Comparison of ENCODE assay signal across 8 cellular contexts in the genomic region with DNA sequence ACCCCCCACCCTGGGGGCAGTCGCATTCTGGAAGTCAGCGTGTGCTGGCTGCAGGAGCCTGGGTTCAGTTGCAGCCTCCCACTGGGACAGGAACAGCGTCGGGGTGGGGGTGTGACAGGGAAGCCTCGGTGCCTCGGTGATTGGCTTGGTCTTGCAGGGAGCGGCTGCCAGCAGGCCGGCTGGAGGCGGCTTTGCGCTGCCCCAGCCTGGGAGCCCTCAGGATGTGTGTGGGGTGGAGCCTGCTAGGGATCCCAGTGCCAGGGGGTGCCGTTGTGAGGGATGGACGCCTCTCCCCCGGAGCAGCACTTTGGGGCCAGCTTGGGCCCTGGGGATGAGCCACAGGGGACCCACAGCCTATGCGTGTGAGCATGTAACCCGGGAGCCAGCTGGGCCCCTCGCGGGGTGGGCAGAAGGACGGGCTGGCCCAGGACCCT.
A peak's percentile ranks its signal among the peaks of the same experiment; 100 is the strongest.
DNase-seq lines count a peak whose midpoint lies in the region; ATAC-seq and TF ChIP-seq lines count a peak whose summit lies in the region.

No MANE protein-coding gene starts in this region.

- CTCF ChIA-PET in MCF 10A (lab: Yijun Ruan, JAX): interaction anchor here (0.7 to 2.4 kb wide), 13 partner anchors 10 to 156 kb away, joined by 3 to 20 read pairs (median 6); no protein-coding TSS in a partner anchor
- CTCF ChIA-PET in activated CD4-positive, alpha-beta T cell treated with anti-CD3 and anti-CD28 coated beads, Interleukin-2, amount 10 ng/mL, durations not matched to agents 7 days and 5 days (lab: Charles Lee): interaction anchor here (1.0 to 1.4 kb wide), 3 partner anchors 9 to 12 kb away, joined by 3 to 4 read pairs (median 4); no protein-coding TSS in a partner anchor

- H4K20me1 ChIP-seq in Karpas-422 (ENCODE audit: insufficient read depth, low read depth, low read length): no peaks in the 10 kb centered on the region

- no peaks in the 10 kb centered on the region for H3K79me2 ChIP-seq in Karpas-422 (ENCODE audit: low read length)

- peak overlapping the region; percentile 43 for H3K4me2 ChIP-seq in Karpas-422 (ENCODE audit: low read depth, low read length, poor library complexity, severe bottlenecking)

- H3K4me1 Mint-ChIP-seq in MCF 10A (ENCODE audit: insufficient read depth, unreplicated experiment): peaks cover 25% of the 10 kb centered on the region
- H3K4me1 Mint-ChIP-seq in activated CD4-positive, alpha-beta T cell treated with anti-CD3 and anti-CD28 coated beads, Interleukin-2, amount 10 ng/mL, durations not matched to agents 7 days and 5 days: peaks cover 14% of the 10 kb centered on the region

- ATAC-seq in GM18511 (IDR thresholded peaks at IDR 0.05; ENCODE audit: unreplicated experiment): no peak

- no peaks in the 10 kb centered on the region for H3K27me3 ChIP-seq in Karpas-422 (ENCODE audit: low read length)

- peak overlapping the region; percentile 73 for H3K4me3 Mint-ChIP-seq in MCF 10A (ENCODE audit: unreplicated experiment)
- H3K4me3 Mint-ChIP-seq in activated CD4-positive, alpha-beta T cell treated with anti-CD3 and anti-CD28 coated beads, Interleukin-2, amount 10 ng/mL, durations not matched to agents 7 days and 5 days: no peak overlapping the region

- DNase-seq in AG08396 (ENCODE audit: low spot score) (peak; percentile 91), Karpas-422 (no peak), MCF 10A (ENCODE audit: unreplicated experiment) (peak; percentile 84), iPS-NIHi7 (ENCODE audit: extremely low spot score) (peak; percentile 90), skeletal muscle cell (ENCODE audit: low read depth) (no peak)
- DNase-seq in activated CD4-positive, alpha-beta T cell treated with anti-CD3 and anti-CD28 coated beads, Interleukin-2, amount 50 U/mL, for 4 hours: no peak
- DNase-seq in activated CD4-positive, alpha-beta T cell treated with anti-CD3 and anti-CD28 coated beads, Interleukin-2, amount 10 ng/mL, durations not matched to agents 7 days and 5 days: no peak

- peaks cover 15% of the 10 kb centered on the region for H3K4me1 ChIP-seq in Karpas-422 (ENCODE audit: low read length)

- no peak overlapping the region for H3K27ac ChIP-seq in Karpas-422 (ENCODE audit: low read length)

- no peak overlapping the region for H2AFZ ChIP-seq in Karpas-422 (ENCODE audit: low read length)

- H3K9me2 ChIP-seq in Karpas-422 (replicated peaks; ENCODE audit: insufficient read depth, low read length): no peaks in the 10 kb centered on the region

- no peaks in the 10 kb centered on the region for H3K36me3 ChIP-seq in Karpas-422 (ENCODE audit: insufficient read depth, low read length)

- POLR2A ChIA-PET in MCF 10A (lab: Yijun Ruan, JAX): interaction anchor here (0.7 to 2.0 kb wide), 11 partner anchors 9 to 109 kb away, joined by 3 to 12 read pairs (median 4); no protein-coding TSS in a partner anchor
- POLR2A ChIA-PET in activated CD4-positive, alpha-beta T cell treated with anti-CD3 and anti-CD28 coated beads, Interleukin-2, amount 10 ng/mL, durations not matched to agents 7 days and 5 days (lab: Charles Lee): no interaction called here

- intact Hi-C loops in MCF 10A (cut with micrococcal nuclease): loop anchor here (1.0 kb wide), 1 partner anchor 26 kb away; no protein-coding TSS in a partner anchor

- no peak overlapping the region for H3K9ac ChIP-seq in Karpas-422 (ENCODE audit: low read length)

- H3K27ac Mint-ChIP-seq in MCF 10A (ENCODE audit: low read depth, unreplicated experiment): peak overlapping the region; percentile 75
- H3K27ac Mint-ChIP-seq in activated CD4-positive, alpha-beta T cell treated with anti-CD3 and anti-CD28 coated beads, Interleukin-2, amount 10 ng/mL, durations not matched to agents 7 days and 5 days: no peak overlapping the region

- H3K36me3 Mint-ChIP-seq in MCF 10A (ENCODE audit: insufficient read depth, unreplicated experiment): no peaks in the 10 kb centered on the region
- no peaks in the 10 kb centered on the region for H3K36me3 Mint-ChIP-seq in activated CD4-positive, alpha-beta T cell treated with anti-CD3 and anti-CD28 coated beads, Interleukin-2, amount 10 ng/mL, durations not matched to agents 7 days and 5 days (ENCODE audit: low read depth)

- no peaks in the 10 kb centered on the region for H3K9me3 ChIP-seq in Karpas-422 (ENCODE audit: low read length)

- no peak for TF ChIP-seq CTCF in MCF 10A (IDR thresholded peaks at IDR 0.05; ENCODE audit: unreplicated experiment)

- BruUV-seq in MCF 10A (replicated peaks; lab: Mats Ljungman, UMichigan): TSS peak; percentile 90

- H3K4me3 ChIP-seq in Karpas-422 (ENCODE audit: low read length) (no peak overlapping the region), skeletal muscle cell (ENCODE audit: low read depth, low read length) (peak overlapping the region; percentile 66)

- H3K27me3 Mint-ChIP-seq in MCF 10A (ENCODE audit: insufficient read depth, unreplicated experiment): no peaks in the 10 kb centered on the region
- H3K27me3 Mint-ChIP-seq in activated CD4-positive, alpha-beta T cell treated with anti-CD3 and anti-CD28 coated beads, Interleukin-2, amount 10 ng/mL, durations not matched to agents 7 days and 5 days: no peaks in the 10 kb centered on the region

- no peaks in the 10 kb centered on the region for H3K9me3 Mint-ChIP-seq in MCF 10A (ENCODE audit: unreplicated experiment)
- H3K9me3 Mint-ChIP-seq in activated CD4-positive, alpha-beta T cell treated with anti-CD3 and anti-CD28 coated beads, Interleukin-2, amount 10 ng/mL, durations not matched to agents 7 days and 5 days: no peaks in the 10 kb centered on the region

Comparison
In these comparisons a context has a peak if more than half of its experiments do, and no peak if none do; other contexts are left out.
1. DNase-seq: peak in AG08396 (single experiment), MCF 10A (single experiment) and iPS-NIHi7 (single experiment); none in Karpas-422 (single experiment), skeletal muscle cell (single experiment), activated CD4-positive, alpha-beta T cell treated with anti-CD3 and anti-CD28 coated beads, Interleukin-2, amount 50 U/mL, for 4 hours (0 of 2) and activated CD4-positive, alpha-beta T cell treated with anti-CD3 and anti-CD28 coated beads, Interleukin-2, amount 10 ng/mL, durations not matched to agents 7 days and 5 days (single experiment).